10 cellular contexts compared by ENCODE assay signal in the genomic region with DNA sequence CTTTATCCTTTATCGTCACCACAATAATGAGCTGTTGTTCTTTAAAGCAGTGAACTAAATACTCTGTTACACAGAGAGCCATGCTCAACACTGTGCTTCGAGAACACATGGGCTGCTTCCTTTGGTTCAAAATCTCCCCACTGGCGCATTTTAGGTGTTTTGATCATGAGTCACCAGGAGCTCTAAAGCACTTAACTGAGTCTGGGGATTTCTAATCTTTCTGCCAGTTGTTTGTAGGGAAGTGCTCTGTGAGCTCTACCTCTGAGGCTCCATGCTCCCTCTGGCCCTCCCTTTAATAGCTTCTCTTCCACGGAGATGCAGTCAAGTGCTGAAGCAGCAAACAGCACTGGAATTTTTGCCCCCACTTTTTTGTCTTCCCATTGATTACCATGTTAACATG. TPM values are rescaled to one million over a fixed set of nuclear protein-coding genes. Genes with fewer than 3 reads are reported as not detected.
A peak's percentile ranks its signal among the peaks of the same experiment; 100 is the strongest.
DNase-seq lines count a peak whose midpoint lies in the region; ATAC-seq and TF ChIP-seq lines count a peak whose summit lies in the region.
"Had no signal": no experiment of that assay in that cellular context is flagged by ENCODE, and none has a peak within 500 bp of the region (broad histone marks: within the 10 kb centered on the region; RNA-seq: fewer than 3 reads in every experiment).

No MANE protein-coding gene starts in this region.

- peak; percentile 77 for ATAC-seq in activated T-helper 17 cell treated with anti-CD3 and anti-CD28 coated beads, Interleukin-2, amount 50 U/mL, for 72 hours (replicated peaks)
- ATAC-seq in GM18907 (IDR thresholded peaks at IDR 0.05; ENCODE audit: unreplicated experiment) (no peak), HG02973 (IDR thresholded peaks at IDR 0.05; ENCODE audit: unreplicated experiment) (no peak), GM19397 (IDR thresholded peaks at IDR 0.05; ENCODE audit: unreplicated experiment) (no peak)

- H3K9me3 ChIP-seq in breast epithelium, result no peaks in the 10 kb centered on the region

- no peak for TF ChIP-seq POLR2A in breast epithelium (IDR thresholded peaks at IDR 0.05)

- H3K27ac ChIP-seq in breast epithelium, result no peak overlapping the region

- BruUV-seq in MCF 10A (replicated peaks; lab: Mats Ljungman, UMichigan), result no TSS peak

- POLR2A ChIA-PET in MCF 10A (lab: Yijun Ruan, JAX), result interaction anchor here (1.4 kb wide), 1 partner anchor 17 kb away, joined by 6 read pairs; a partner anchor contains a TSS

- no peaks in the 10 kb centered on the region for H3K36me3 ChIP-seq in breast epithelium

- TF ChIP-seq CTCF in MCF 10A (IDR thresholded peaks at IDR 0.05; ENCODE audit: unreplicated experiment) (no peak), breast epithelium (IDR thresholded peaks at IDR 0.05) (no peak), glutamatergic neuron (IDR thresholded peaks at IDR 0.05; ENCODE audit: partially characterized antibody, unreplicated experiment) (no peak)

- no peaks in the 10 kb centered on the region for H3K4me1 ChIP-seq in breast epithelium

- peak; percentile 60 for DNase-seq in MCF 10A (ENCODE audit: unreplicated experiment)
- no peak for DNase-seq in breast epithelium (ENCODE audit: low spot score in 2 of 2)
- no peak for DNase-seq in glutamatergic neuron
- no peak for DNase-seq in NCI-H2196 (lab: John Stamatoyannopoulos, UW; ENCODE audit: unreplicated experiment)
- DNase-seq: endodermal cell, midbrain had no signal

- intact Hi-C loops in MCF 10A (cut with micrococcal nuclease), result no loop called here
- intact Hi-C loops in breast epithelium (cut with DNase I; ENCODE audit: low total_unique reads), result no loop called here

- H3K4me1 Mint-ChIP-seq in MCF 10A (ENCODE audit: insufficient read depth, unreplicated experiment) (peaks cover 9% of the 10 kb centered on the region), glutamatergic neuron (ENCODE audit: low read depth, unreplicated experiment) (peaks cover 5% of the 10 kb centered on the region)
- peaks cover 38% of the 10 kb centered on the region for H3K4me1 Mint-ChIP-seq in activated T-helper 17 cell treated with anti-CD3 and anti-CD28 coated beads, Interleukin-2, amount 50 U/mL, for 72 hours
- H3K4me1 Mint-ChIP-seq: endodermal cell had no signal

- H3K36me3 Mint-ChIP-seq in MCF 10A (ENCODE audit: insufficient read depth, unreplicated experiment) (peaks cover 39% of the 10 kb centered on the region), glutamatergic neuron (ENCODE audit: unreplicated experiment) (no peaks in the 10 kb centered on the region)
- peaks cover 95% of the 10 kb centered on the region for H3K36me3 Mint-ChIP-seq in activated T-helper 17 cell treated with anti-CD3 and anti-CD28 coated beads, Interleukin-2, amount 50 U/mL, for 72 hours (ENCODE audit: low read depth)

- H3K27me3 ChIP-seq in breast epithelium, result no peaks in the 10 kb centered on the region

- CTCF ChIA-PET in MCF 10A (lab: Yijun Ruan, JAX), result interaction anchor here (0.5 kb wide), 1 partner anchor 279 kb away, joined by 3 read pairs; no protein-coding TSS in a partner anchor

- H3K27me3 Mint-ChIP-seq in MCF 10A (ENCODE audit: insufficient read depth, unreplicated experiment) (no peaks in the 10 kb centered on the region), glutamatergic neuron (ENCODE audit: unreplicated experiment) (peaks cover 3% of the 10 kb centered on the region)
- no peaks in the 10 kb centered on the region for H3K27me3 Mint-ChIP-seq in activated T-helper 17 cell treated with anti-CD3 and anti-CD28 coated beads, Interleukin-2, amount 50 U/mL, for 72 hours

- no peak overlapping the region for H3K4me3 ChIP-seq in breast epithelium

- H3K4me3 Mint-ChIP-seq in MCF 10A (ENCODE audit: unreplicated experiment) (no peak overlapping the region), glutamatergic neuron (ENCODE audit: unreplicated experiment) (no peak overlapping the region)
- H3K4me3 Mint-ChIP-seq in activated T-helper 17 cell treated with anti-CD3 and anti-CD28 coated beads, Interleukin-2, amount 50 U/mL, for 72 hours, result peak overlapping the region; percentile 41
- H3K4me3 Mint-ChIP-seq: endodermal cell had no signal

- peak overlapping the region; percentile 55 for H3K27ac Mint-ChIP-seq in MCF 10A (ENCODE audit: low read depth, unreplicated experiment)
- peak overlapping the region; percentile 77 for H3K27ac Mint-ChIP-seq in activated T-helper 17 cell treated with anti-CD3 and anti-CD28 coated beads, Interleukin-2, amount 50 U/mL, for 72 hours
- H3K27ac Mint-ChIP-seq in glutamatergic neuron (ENCODE audit: unreplicated experiment), result peak overlapping the region; percentile 9
- H3K27ac Mint-ChIP-seq: endodermal cell had no signal

- H3K9me3 Mint-ChIP-seq in MCF 10A (ENCODE audit: unreplicated experiment) (no peaks in the 10 kb centered on the region), glutamatergic neuron (ENCODE audit: unreplicated experiment) (no peaks in the 10 kb centered on the region)
- H3K9me3 Mint-ChIP-seq in activated T-helper 17 cell treated with anti-CD3 and anti-CD28 coated beads, Interleukin-2, amount 50 U/mL, for 72 hours, result no peaks in the 10 kb centered on the region
- H3K9me3 Mint-ChIP-seq: endodermal cell had no signal

RNA-seq across cellular contexts. Expression of a gene that starts 17.0 kb away (rescaled TPM):
- total RNA-seq in MCF 10A (2022) (2.5 and 3.9 TPM in 2 replicates), breast epithelium (10 to 100 TPM; 11.0 to 13.8 (median 12.8) TPM), glutamatergic neuron (ENCODE audit: unreplicated experiment) (not detected)
- total RNA-seq in activated T-helper 17 cell treated with anti-CD3 and anti-CD28 coated beads, Interleukin-2, amount 50 U/mL, for 72 hours, result 10 to 100 TPM; 37.2 to 74.0 TPM
- total RNA-seq: endodermal cell had no signal

RNA-seq across cellular contexts. Expression of a gene that starts 42.5 kb away (rescaled TPM):
- total RNA-seq in MCF 10A (2022) (26.4 and 30.5 TPM in 2 replicates), breast epithelium (10 to 100 TPM; 64.6 to 71.2 (median 65.1) TPM), glutamatergic neuron (ENCODE audit: unreplicated experiment) (9.3 TPM)
- total RNA-seq in activated T-helper 17 cell treated with anti-CD3 and anti-CD28 coated beads, Interleukin-2, amount 50 U/mL, for 72 hours, result 10 to 100 TPM; 45.0 to 52.7 TPM

Comparison
In these comparisons a context has a peak if more than half of its experiments do, and no peak if none do; other contexts are left out.
1. H3K27ac Mint-ChIP-seq: peak in every context shown above with its lines; median percentile 77 in activated T-helper 17 cell treated with anti-CD3 and anti-CD28 coated beads, Interleukin-2, amount 50 U/mL, for 72 hours; 55 in MCF 10A; 9 in glutamatergic neuron.